Comparison of ENCODE assay signal across 22 cellular contexts in genomic region chr13:30017880-30018279, GRCh38.
DNase-seq lines count a peak whose midpoint lies in the region; TF ChIP-seq lines count a peak whose summit lies in the region.
"Had no signal": no experiment of that assay in that cellular context is flagged by ENCODE, and none has a peak within 500 bp of the region (broad histone marks: within the 10 kb centered on the region; RNA-seq: fewer than 3 reads in every experiment).

No MANE protein-coding gene starts in this region.

- H3K9me3 Mint-ChIP-seq in chondrocyte (ENCODE audit: low read depth) = no peaks in the 10 kb centered on the region
- H3K9me3 Mint-ChIP-seq: activated T-helper 17 cell treated with anti-CD3 and anti-CD28 coated beads, Interleukin-2, amount 50 U/mL, for 72 hours; effector memory CD8-positive, alpha-beta T cell had no signal

- H3K4me3 ChIP-seq in retinal pigment epithelial cell (ENCODE audit: low read length) = no peak overlapping the region
- H3K4me3 ChIP-seq: ascending aorta, GM23248, heart left ventricle, SK-N-MC had no signal

- no peaks in the 10 kb centered on the region for H3K27me3 Mint-ChIP-seq in chondrocyte (ENCODE audit: low read depth)

- H3K36me3 Mint-ChIP-seq in chondrocyte (ENCODE audit: low read depth) = no peaks in the 10 kb centered on the region
- H3K36me3 Mint-ChIP-seq: activated naive CD8-positive, alpha-beta T cell had no signal

- DNase-seq in DMS53 (lab: John Stamatoyannopoulos, UW) (peak; percentile 11), DMS53 treated with DMSO at 0.1 percent for 48 hours (lab: John Stamatoyannopoulos, UW; ENCODE audit: unreplicated experiment) (no peak), chondrocyte (ENCODE audit: low spot score) (no peak), iPS-NIHi7 (ENCODE audit: extremely low spot score) (peak; percentile 72), retinal pigment epithelial cell (ENCODE audit: low read depth) (no peak), NCI-H2081 treated with DMSO at 0.1 percent for 48 hours (lab: John Stamatoyannopoulos, UW) (no peak), RPMI8226 (no peak), cerebellar nuclear complex (lab: John Stamatoyannopoulos, UW) (no peak)
- DNase-seq: 8988T; activated CD4-positive, alpha-beta T cell treated with anti-CD3 and anti-CD28 coated beads, Interleukin-2, amount 50 U/mL, for 1 hour; AML-193; effector memory CD8-positive, alpha-beta T cell; GM23248; heart left ventricle; IMR-90; NCI-H1105 treated with DMSO at 0.1 percent for 48 hours; stimulated activated CD4-positive, alpha-beta T cell treated with anti-CD3 and anti-CD28 coated beads, Interleukin-2, amount 100 ng/mL, for 48 hours; stimulated activated naive CD4-positive, alpha-beta T cell had no signal

- no peak overlapping the region for H3K27ac Mint-ChIP-seq in chondrocyte (ENCODE audit: unreplicated experiment)
- H3K27ac Mint-ChIP-seq: activated naive CD8-positive, alpha-beta T cell; activated T-helper 17 cell treated with anti-CD3 and anti-CD28 coated beads, Interleukin-2, amount 50 U/mL, for 72 hours; effector memory CD8-positive, alpha-beta T cell had no signal

- TF ChIP-seq CTCF in chondrocyte (IDR thresholded peaks at IDR 0.05) = peak; percentile 37
- peak; percentile 0 for TF ChIP-seq CTCF in retinal pigment epithelial cell (conservative IDR thresholded peaks at IDR 0.05; ENCODE audit: low read depth, low read length)

- H3K4me3 Mint-ChIP-seq in chondrocyte (ENCODE audit: unreplicated experiment) = no peak overlapping the region
- H3K4me3 Mint-ChIP-seq: activated naive CD8-positive, alpha-beta T cell; activated T-helper 17 cell treated with anti-CD3 and anti-CD28 coated beads, Interleukin-2, amount 50 U/mL, for 72 hours; effector memory CD8-positive, alpha-beta T cell had no signal

- H3K4me1 Mint-ChIP-seq in chondrocyte (ENCODE audit: low read depth) = peaks cover 31% of the 10 kb centered on the region
- H3K4me1 Mint-ChIP-seq: activated T-helper 17 cell treated with anti-CD3 and anti-CD28 coated beads, Interleukin-2, amount 50 U/mL, for 72 hours had no signal

Comparison
In these comparisons a context has a peak if more than half of its experiments do, and no peak if none do; other contexts are left out.
1. DNase-seq: peak in DMS53 (single experiment) and iPS-NIHi7 (single experiment); none in DMS53 treated with DMSO at 0.1 percent for 48 hours (single experiment), chondrocyte (single experiment), retinal pigment epithelial cell (single experiment), NCI-H2081 treated with DMSO at 0.1 percent for 48 hours (single experiment), RPMI8226 (single experiment) and cerebellar nuclear complex (0 of 2).